ENCODE assay signal across 1 cellular context in genomic region chr15:32700501-32701150, GRCh38.
A peak's percentile ranks its signal among the peaks of the same experiment; 100 is the strongest.
TF ChIP-seq lines count a peak whose summit lies in the region.

No MANE protein-coding gene starts in this region.

TF ChIP-seq in HepG2, 621 proteins besides CTCF, POLR2A, EP300 and RAD21 (continued from another document):
- TF ChIP-seq ZBTB26 (CRISPR knock-in tag; IDR thresholded peaks at IDR 0.05; ENCODE audit: borderline replicate concordance) (no peak), ZFX (CRISPR knock-in tag; IDR thresholded peaks at IDR 0.05; ENCODE audit: low read depth) (peak; percentile 36; the same call in 1 of the 2 replicates), ELF1 (CRISPR knock-in tag; IDR thresholded peaks at IDR 0.05) (no peak), SOX13 (IDR thresholded peaks at IDR 0.05) (no peak), SOX13 (CRISPR knock-in tag; conservative IDR thresholded peaks at IDR 0.05 in 1 of 2, IDR thresholded peaks at IDR 0.05 in 1 of 2) (peak in 1 of 2 experiments; percentile 43; a peak in 1 of 4 replicates), ZNF333 (CRISPR knock-in tag; IDR thresholded peaks at IDR 0.05; ENCODE audit: borderline replicate concordance) (no peak), SAP130 (CRISPR knock-in tag; IDR thresholded peaks at IDR 0.05; ENCODE audit: low read depth) (peak; percentile 26; the same call in 1 of the 2 replicates), PRDM4 (CRISPR knock-in tag; IDR thresholded peaks at IDR 0.05; ENCODE audit: borderline replicate concordance) (no peak), ZNF605 (CRISPR knock-in tag; IDR thresholded peaks at IDR 0.05) (no peak), NR2F6 (IDR thresholded peaks at IDR 0.05) (peak; percentile 59), NR2F6 (CRISPR knock-in tag; IDR thresholded peaks at IDR 0.05) (no peak), ZNF710 (CRISPR knock-in tag; IDR thresholded peaks at IDR 0.05; ENCODE audit: borderline replicate concordance) (no peak), PRDM15 (CRISPR knock-in tag; IDR thresholded peaks at IDR 0.05) (no peak), HNF4G (IDR thresholded peaks at IDR 0.05; ENCODE audit: borderline replicate concordance, low read depth, low read length) (peak; percentile 87), HNF4G (CRISPR knock-in tag; IDR thresholded peaks at IDR 0.05; ENCODE audit: borderline replicate concordance, low read depth) (no peak), RXRA (CRISPR knock-in tag; IDR thresholded peaks at IDR 0.05) (no peak), FOXA1 (IDR thresholded peaks at IDR 0.05) (no peak), FOXA1 (CRISPR knock-in tag; IDR thresholded peaks at IDR 0.05) (peak; percentile 89), NAIF1 (CRISPR knock-in tag; IDR thresholded peaks at IDR 0.05; ENCODE audit: borderline replicate concordance) (no peak), SKI (IDR thresholded peaks at IDR 0.05; ENCODE audit: partially characterized antibody) (no peak), SMYD3 (CRISPR knock-in tag; IDR thresholded peaks at IDR 0.05) (no peak), POGZ (CRISPR knock-in tag; IDR thresholded peaks at IDR 0.05) (no peak; the same call in 1 of the 2 replicates), ZFP36L2 (CRISPR knock-in tag; IDR thresholded peaks at IDR 0.05) (no peak), PPARG (CRISPR knock-in tag; conservative IDR thresholded peaks at IDR 0.05) (peak; percentile 62), ESRRA (CRISPR knock-in tag; IDR thresholded peaks at IDR 0.05; ENCODE audit: low read depth) (no peak), ZNF678 (CRISPR knock-in tag; IDR thresholded peaks at IDR 0.05) (no peak), BHLHE40 (IDR thresholded peaks at IDR 0.05; ENCODE audit: low read length) (peak; percentile 34; the same call in 1 of the 2 replicates), GZF1 (CRISPR knock-in tag; IDR thresholded peaks at IDR 0.05) (no peak), NFE2L2 (IDR thresholded peaks at IDR 0.05; ENCODE audit: low read length) (no peak), POLR2AphosphoS2 (IDR thresholded peaks at IDR 0.05; ENCODE audit: low read depth, low read length) (no peak), RBFOX2 (IDR thresholded peaks at IDR 0.05; ENCODE audit: low read depth, low read length) (no peak), DDIT3 (CRISPR knock-in tag; IDR thresholded peaks at IDR 0.05) (no peak)
